Comparison of ENCODE assay signal across 8 cellular contexts in the genomic region with DNA sequence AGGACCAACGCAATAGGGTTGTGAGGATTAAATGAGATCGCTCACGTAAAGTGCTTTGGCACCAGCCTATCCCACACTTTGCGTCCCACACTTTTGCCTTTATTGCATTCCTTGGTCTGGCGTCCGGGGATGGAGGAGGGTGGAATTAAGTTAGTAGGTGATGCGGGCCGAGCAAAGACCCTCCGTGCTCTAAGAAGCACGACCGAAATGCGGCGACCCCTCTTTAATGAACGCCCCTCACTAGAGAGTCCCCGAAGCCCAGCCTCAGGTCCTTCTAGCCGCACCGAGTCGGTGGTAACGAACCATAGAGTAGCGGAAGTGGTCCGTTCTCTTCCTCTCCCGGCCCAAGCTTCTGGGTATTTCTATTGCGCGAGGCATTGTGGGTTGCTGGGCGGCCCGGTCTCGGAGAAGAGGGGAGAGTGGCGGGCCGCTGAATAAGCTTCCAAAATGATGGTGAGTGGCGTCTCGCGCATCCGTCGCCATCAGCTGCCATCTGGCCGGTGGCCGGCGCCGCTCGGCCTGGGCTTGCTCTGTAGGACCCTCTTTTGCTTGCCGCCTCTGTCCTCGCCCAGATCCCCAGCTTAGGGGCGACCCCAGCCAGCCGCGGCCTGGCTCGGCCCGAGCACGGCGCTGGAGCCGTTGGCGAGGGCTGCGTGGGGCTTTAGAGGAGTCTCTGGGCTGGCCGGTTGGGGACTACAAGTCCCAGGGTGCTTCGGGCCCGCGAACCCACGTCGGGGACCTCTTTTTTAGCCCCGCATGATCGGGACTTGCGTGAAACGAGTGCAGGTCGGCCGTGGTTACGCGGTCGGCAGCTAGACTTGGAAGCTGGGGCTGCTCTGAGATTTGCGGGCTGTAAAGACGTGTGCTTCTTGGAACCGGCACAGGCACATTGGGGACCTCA. TPM values are rescaled to one million over a fixed set of nuclear protein-coding genes. Genes with fewer than 3 reads are reported as not detected.
DNase-seq lines count a peak whose midpoint lies in the region; ATAC-seq and TF ChIP-seq lines count a peak whose summit lies in the region.

A gene (plus strand): TSS at position 377 of the 901 bp plus-strand sequence. CDS start 71 bp downstream, at position 448.

- no peaks in the 10 kb centered on the region for H3K27me3 Mint-ChIP-seq in activated B cell treated with CpG ODN at 0.5 μM for 24 hours

- peaks cover 40% of the 10 kb centered on the region for H3K4me1 Mint-ChIP-seq in activated B cell treated with CpG ODN at 0.5 μM for 24 hours

- H3K36me3 ChIP-seq in spleen: peaks cover 0 to 43% (median 4%) of the 10 kb centered on the region in 6 donors

- WGBS in spleen, 5 donors: 0 to 1% (median 0%) methylated on average over 53 to 69 of the region's 69 CpGs

- DNase-seq in AG08396 (ENCODE audit: low spot score) (peak; percentile 89), NCI-H345 (lab: John Stamatoyannopoulos, UW) (peak; percentile 94), activated B cell treated with CpG ODN at 0.5 μM for 24 hours (peak; percentile 80), cardiac fibroblast (ENCODE audit: low read depth in 2 of 2) (peak; percentile 92 to 93), inferior parietal cortex (ENCODE audit: extremely low spot score) (peak; percentile 96), spleen (peak; percentile 96)

- no peaks in the 10 kb centered on the region for H3K9me3 Mint-ChIP-seq in activated B cell treated with CpG ODN at 0.5 μM for 24 hours

- H3K4me1 ChIP-seq in spleen: peaks cover 31 to 56% (median 46%) of the 10 kb centered on the region in 6 donors

- peaks cover 38% of the 10 kb centered on the region for H3K36me3 Mint-ChIP-seq in activated B cell treated with CpG ODN at 0.5 μM for 24 hours (ENCODE audit: low read depth)

- no peaks in the 10 kb centered on the region for H3K27me3 ChIP-seq in spleen (replicated peaks in 1 of 7)

- intact Hi-C loops in activated B cell treated with CpG ODN at 0.5 μM for 24 hours (cut with micrococcal nuclease) (loop anchor here (1.0 to 5.0 kb wide), 13 partner anchors 20 to 1902 kb away; a partner anchor contains a TSS), spleen (cut with DNase I; ENCODE audit: low total_unique reads) (no loop called here)

- peak within 1 kb of the TSS; percentile 82 to 98 (median 94) for H3K27ac ChIP-seq in spleen

- H3K9me3 ChIP-seq in spleen: no peaks in the 10 kb centered on the region

- peak in 2 of 3 donors; percentile 75 for TF ChIP-seq POLR2A in spleen (IDR thresholded peaks at IDR 0.05)

- peak; percentile 65 for ATAC-seq in GM19023 (IDR thresholded peaks at IDR 0.05; ENCODE audit: unreplicated experiment)
- peak; percentile 64 for ATAC-seq in HG03196 (IDR thresholded peaks at IDR 0.05; ENCODE audit: unreplicated experiment)
- peak; percentile 64 for ATAC-seq in activated B cell treated with CpG ODN at 0.5 μM for 24 hours (ENCODE audit: low read depth)

- H3K4me3 Mint-ChIP-seq in activated B cell treated with CpG ODN at 0.5 μM for 24 hours: peak within 1 kb of the TSS; percentile 95

- CTCF ChIA-PET in activated B cell treated with CpG ODN at 0.5 μM for 24 hours (lab: Charles Lee): interaction anchor here (1.1 to 2.8 kb wide), 6 partner anchors 21 to 218 kb away, joined by 3 to 23 read pairs (median 6); a partner anchor contains a TSS

- TF ChIP-seq CTCF in activated B cell treated with CpG ODN at 0.5 μM for 24 hours (IDR thresholded peaks at IDR 0.05) (no peak), cardiac fibroblast (IDR thresholded peaks at IDR 0.05; ENCODE audit: low read depth, low read length) (no peak), spleen (IDR thresholded peaks at IDR 0.05 in 8 of 11, conservative IDR thresholded peaks at IDR 0.05 in 3 of 11) (no peak)

- H3K4me3 ChIP-seq in cardiac fibroblast (replicated peaks in 1 of 2; ENCODE audit: low read depth in 2 of 2, low read length in 2 of 2) (peak within 1 kb of the TSS; percentile 76 to 94), spleen (peak within 1 kb of the TSS; percentile 74 to 98 (median 90))

- H3K27ac Mint-ChIP-seq in activated B cell treated with CpG ODN at 0.5 μM for 24 hours: peak within 1 kb of the TSS; percentile 93

- POLR2A ChIA-PET in activated B cell treated with CpG ODN at 0.5 μM for 24 hours (lab: Charles Lee): interaction anchor here (0.5 to 4.5 kb wide), 24 partner anchors 9 to 1521 kb away, joined by 3 to 51 read pairs (median 5); a partner anchor contains a TSS

RNA-seq across cellular contexts. Expression of the gene that starts here (rescaled TPM):
- total RNA-seq in activated B cell treated with CpG ODN at 0.5 μM for 24 hours (295 and 307 TPM in 2 replicates), spleen (100 to 1,000 TPM; 122 to 184 (median 148) TPM)
- 100 to 1,000 TPM; 112 to 165 (median 152) TPM for polyA plus RNA-seq in spleen

Comparison
In these comparisons a context has a peak if more than half of its experiments do, and no peak if none do; other contexts are left out.
1. Peak in every context shown above with its lines: DNase-seq, ATAC-seq, H3K4me3 ChIP-seq and H3K27ac ChIP-seq.